Comparison of ENCODE assay signal across 10 cellular contexts in genomic region chr14:77302926-77303325, GRCh38. TPM values are rescaled to one million over a fixed set of nuclear protein-coding genes. Genes with fewer than 3 reads are reported as not detected.
A peak's percentile ranks its signal among the peaks of the same experiment; 100 is the strongest.
DNase-seq lines count a peak whose midpoint lies in the region; ATAC-seq, FAIRE-seq and TF ChIP-seq lines count a peak whose summit lies in the region.
"Had no signal": no experiment of that assay in that cellular context is flagged by ENCODE, and none has a peak within 500 bp of the region (broad histone marks: within the 10 kb centered on the region; RNA-seq: fewer than 3 reads in every experiment).

No MANE protein-coding gene starts in this region.

- no peaks in the 10 kb centered on the region for H3K9me1 ChIP-seq in endothelial cell of umbilical vein (replicated peaks; ENCODE audit: control insufficient read depth, extremely low read depth, insufficient read depth, low read length)

- TF ChIP-seq POLR2A in endothelial cell of umbilical vein (IDR thresholded peaks at IDR 0.05; ENCODE audit: low read depth, low read length): no peak
- TF ChIP-seq POLR2A in esophagus muscularis mucosa (IDR thresholded peaks at IDR 0.05; ENCODE audit: low read depth): no peak

- CTCF ChIA-PET in SK-N-SH (lab: Yijun Ruan, JAX): interaction anchor here (1.3 to 7.3 kb wide), 5 partner anchors 11 to 151 kb away, joined by 3 to 143 read pairs (median 19); no protein-coding TSS in a partner anchor
- CTCF ChIA-PET in endothelial cell of umbilical vein (lab: Charles Lee): interaction anchor here (1.7 to 12.7 kb wide), 2 partner anchors 11 to 151 kb away, joined by 5 to 515 read pairs; no protein-coding TSS in a partner anchor

- peak in 1 of 2 experiments; percentile 8; a peak in 1 of 4 replicates for TF ChIP-seq EP300 in SK-N-SH (IDR thresholded peaks at IDR 0.05; ENCODE audit: borderline replicate concordance in 1 of 2, low read depth in 1 of 2, low read length in 1 of 2)
- no peak for TF ChIP-seq EP300 in esophagus muscularis mucosa (IDR thresholded peaks at IDR 0.05)

- H3K4me2 ChIP-seq in SK-N-SH (peak overlapping the region; percentile 56), endothelial cell of umbilical vein (ENCODE audit: insufficient read depth, low read length) (no peak overlapping the region)

- no peaks in the 10 kb centered on the region for H3K9me2 ChIP-seq in SK-N-SH

- no peak for ATAC-seq in HG02970 (IDR thresholded peaks at IDR 0.05; ENCODE audit: low FRiP score, unreplicated experiment)

- dilution Hi-C loops in endothelial cell of umbilical vein (cut with MboI; ENCODE audit: extremely low pct_ligation_motif_present, low sequenced_read_pairs): no loop called here

- TSS peak; percentile 75 for BruUV-seq in endothelial cell of umbilical vein (replicated peaks; lab: Mats Ljungman, UMichigan)

- DNase-seq in NCI-H2107 (lab: John Stamatoyannopoulos, UW) (peak; percentile 31), NCI-H2107 treated with DMSO at 0.1 percent for 48 hours (lab: John Stamatoyannopoulos, UW; ENCODE audit: unreplicated experiment) (no peak), SK-N-SH (no peak), endothelial cell of umbilical vein (ENCODE audit: low read depth, low spot score) (peak; percentile 67), esophagus muscularis mucosa (ENCODE audit: extremely low spot score) (no peak)
- DNase-seq in stimulated activated CD4-positive, alpha-beta T cell treated with anti-CD3 and anti-CD28 coated beads, TNF-alpha, amount 100 ng/mL, for 48 hours (ENCODE audit: low read depth in 3 of 3): peak; percentile 41 to 55 (median 44)
- DNase-seq in effector CD4-positive, alpha-beta T cell: no peak

- TF ChIP-seq CTCF in SK-N-SH (IDR thresholded peaks at IDR 0.05): no peak
- no peak for TF ChIP-seq CTCF in endothelial cell of umbilical vein (IDR thresholded peaks at IDR 0.05; ENCODE audit: extremely low read depth in 1 of 2, insufficient read depth in 1 of 2, low read depth in 1 of 2, low read length in 2 of 2)
- no peak for TF ChIP-seq CTCF in esophagus muscularis mucosa (IDR thresholded peaks at IDR 0.05)

- H3K27me3 ChIP-seq in SK-N-SH (ENCODE audit: insufficient read depth): no peaks in the 10 kb centered on the region
- H3K27me3 ChIP-seq in endothelial cell of umbilical vein (ENCODE audit: control insufficient read depth in 2 of 2, insufficient read depth in 2 of 2, low read length in 2 of 2): no peaks in the 10 kb centered on the region
- H3K27me3 ChIP-seq in esophagus muscularis mucosa: no peaks in the 10 kb centered on the region

- peaks cover 24% of the 10 kb centered on the region for H3F3A ChIP-seq in SK-N-SH (replicated peaks; ENCODE audit: insufficient read depth)

- H3K4me1 ChIP-seq in SK-N-SH (ENCODE audit: control insufficient read depth in 1 of 2, insufficient read depth in 2 of 2, low read depth in 1 of 2, low read length in 1 of 2) (peaks cover 11 to 31% of the 10 kb centered on the region in 2 experiments), endothelial cell of umbilical vein (ENCODE audit: control insufficient read depth, extremely low read depth, insufficient read depth, low read length) (peaks cover 29% of the 10 kb centered on the region), esophagus muscularis mucosa (peaks cover 3 to 36% (median 22%) of the 10 kb centered on the region in 4 donors)

- H3K9me3 ChIP-seq in SK-N-SH (no peaks in the 10 kb centered on the region), endothelial cell of umbilical vein (replicated peaks; ENCODE audit: control insufficient read depth, insufficient read depth, low read length) (no peaks in the 10 kb centered on the region), esophagus muscularis mucosa (no peaks in the 10 kb centered on the region)

- POLR2A ChIA-PET in SK-N-SH (lab: Yijun Ruan, JAX) (no interaction called here), endothelial cell of umbilical vein (lab: Charles Lee) (interaction anchor here (1.1 to 2.0 kb wide), 3 partner anchors 13 to 155 kb away, joined by 4 to 7 read pairs (median 6); partner anchors contain the start of genes GSTZ1, POMT2 and VIPAS39)

- no peak overlapping the region for H3K4me3 ChIP-seq in SK-N-SH (ENCODE audit: low read depth in 2 of 2, low read length in 1 of 2)
- no peak overlapping the region for H3K4me3 ChIP-seq in endothelial cell of umbilical vein (replicated peaks in 1 of 3; ENCODE audit: insufficient read depth in 1 of 3, low read depth in 1 of 3, low read length in 3 of 3)
- no peak overlapping the region for H3K4me3 ChIP-seq in esophagus muscularis mucosa

- H4K20me1 ChIP-seq in SK-N-SH (ENCODE audit: insufficient read depth) (peaks cover 3% of the 10 kb centered on the region), endothelial cell of umbilical vein (replicated peaks; ENCODE audit: control insufficient read depth, extremely low read depth, insufficient read depth, low read length) (no peaks in the 10 kb centered on the region)

- intact Hi-C loops in endothelial cell of umbilical vein (cut with micrococcal nuclease): loop anchor here (1.0 kb wide), 3 partner anchors 17 to 154 kb away; partner anchors contain the start of genes POMT2 and VIPAS39
- intact Hi-C loops in esophagus muscularis mucosa (cut with DNase I): no loop called here

- peaks cover 0 to 52% of the 10 kb centered on the region in 2 experiments for H3K36me3 ChIP-seq in SK-N-SH (replicated peaks in 1 of 2; ENCODE audit: control insufficient read depth in 1 of 2, insufficient read depth in 2 of 2, low read length in 1 of 2)
- H3K36me3 ChIP-seq in endothelial cell of umbilical vein (ENCODE audit: control insufficient read depth in 2 of 2, extremely low read depth in 1 of 2, insufficient read depth in 2 of 2, low read length in 2 of 2): peaks cover 0 to 4% of the 10 kb centered on the region in 2 experiments
- H3K36me3 ChIP-seq in esophagus muscularis mucosa: peaks cover 16 to 73% (median 60%) of the 10 kb centered on the region in 4 donors

- no peak for TF ChIP-seq RAD21 in SK-N-SH (IDR thresholded peaks at IDR 0.05; ENCODE audit: low read length)

- H2AFZ ChIP-seq in SK-N-SH (ENCODE audit: low read depth) (no peak overlapping the region), endothelial cell of umbilical vein (ENCODE audit: low read depth, low read length) (no peak overlapping the region)

- peak; percentile 76 for FAIRE-seq in endothelial cell of umbilical vein (lab: Jason Lieb, UNC)

- H3K79me2 ChIP-seq in SK-N-SH (ENCODE audit: insufficient read depth) (no peaks in the 10 kb centered on the region), endothelial cell of umbilical vein (ENCODE audit: control insufficient read depth, insufficient read depth, low read length) (no peaks in the 10 kb centered on the region)

- no peak overlapping the region for H3K9ac ChIP-seq in SK-N-SH
- peak overlapping the region; percentile 68 for H3K9ac ChIP-seq in endothelial cell of umbilical vein (replicated peaks; ENCODE audit: extremely low read depth, insufficient read depth, low read length)

- WGBS in SK-N-SH (ENCODE audit: low lambda C conversion rate): 81% methylated on average over 5 of the region's 5 CpGs
- WGBS in esophagus muscularis mucosa: 97% methylated on average over 5 of the region's 5 CpGs

- peak overlapping the region; percentile 40 to 87; a peak in 3 of 4 replicates for H3K27ac ChIP-seq in SK-N-SH (ENCODE audit: low read depth in 2 of 2, low read length in 1 of 2)
- peak overlapping the region; percentile 96 for H3K27ac ChIP-seq in endothelial cell of umbilical vein (ENCODE audit: insufficient read depth, low read depth, low read length)
- no peak overlapping the region for H3K27ac ChIP-seq in esophagus muscularis mucosa (replicated peaks in 1 of 4)

TF ChIP-seq in SK-N-SH, 30 proteins besides CTCF, POLR2A, EP300 and RAD21 (continues in another document):
- no peak for TF ChIP-seq FOXM1 (IDR thresholded peaks at IDR 0.05; ENCODE audit: low read depth)

RNA-seq across cellular contexts. Expression of gene POMT2, which starts 17.8 kb away (rescaled TPM):
- polyA plus RNA-seq in SK-N-SH (2012; rRNA removed) (19.9 and 22.8 TPM in 2 replicates), endothelial cell of umbilical vein (19.5 and 22.4 TPM in 2 replicates)
- 10.6 and 11.6 TPM in 2 replicates for polyA plus RNA-seq in SK-N-SH (2012; cell fraction: cytosol; rRNA removed)
- 74.6 and 108 TPM in 2 replicates for polyA plus RNA-seq in SK-N-SH (2012; cell fraction: nucleus; rRNA removed)
- total RNA-seq in endothelial cell of umbilical vein (43.2 and 48.2 TPM in 2 replicates), esophagus muscularis mucosa (10 to 100 TPM; 13.3 to 29.2 (median 14.5) TPM)
- polyA plus RNA-seq in endothelial cell of umbilical vein (2011; cell fraction: cytosol; rRNA removed): 12.8 and 12.9 TPM in 2 replicates
- polyA plus RNA-seq in endothelial cell of umbilical vein (2011; cell fraction: nucleus; rRNA removed): 78.2 and 83.4 TPM in 2 replicates
- polyA plus RNA-seq in endothelial cell of umbilical vein (2012): 21.6 and 24.5 TPM in 2 replicates
- polyA minus RNA-seq in endothelial cell of umbilical vein: 31.2 and 52.8 TPM in 2 replicates
- 10.1 TPM for polyA minus RNA-seq in endothelial cell of umbilical vein (2011; cell fraction: cytosol; rRNA and poly(A)+ RNA removed)
- 32.2 and 55.2 TPM in 2 replicates for polyA minus RNA-seq in endothelial cell of umbilical vein (2011; cell fraction: nucleus; rRNA and poly(A)+ RNA removed)

RNA-seq across cellular contexts. Expression of gene GSTZ1, which starts 17.9 kb away (rescaled TPM):
- polyA plus RNA-seq in SK-N-SH (2012; rRNA removed): 43.1 and 53.7 TPM in 2 replicates
- polyA plus RNA-seq in SK-N-SH (2012; cell fraction: cytosol; rRNA removed): 31.1 and 38.5 TPM in 2 replicates
- 70.6 and 83.8 TPM in 2 replicates for polyA plus RNA-seq in SK-N-SH (2012; cell fraction: nucleus; rRNA removed)
- total RNA-seq in endothelial cell of umbilical vein: 16.7 and 20.4 TPM in 2 replicates
- polyA plus RNA-seq in endothelial cell of umbilical vein: 19.2 and 20.5 TPM in 2 replicates
- 23.3 and 24.5 TPM in 2 replicates for polyA plus RNA-seq in endothelial cell of umbilical vein (2011; cell fraction: cytosol; rRNA removed)
- polyA plus RNA-seq in endothelial cell of umbilical vein (2011; cell fraction: nucleus; rRNA removed): 18.1 and 23.9 TPM in 2 replicates
- polyA plus RNA-seq in endothelial cell of umbilical vein (2012): 13.9 and 15.7 TPM in 2 replicates
- 10.4 and 15.8 TPM in 2 replicates for polyA minus RNA-seq in endothelial cell of umbilical vein
- polyA minus RNA-seq in endothelial cell of umbilical vein (2011; cell fraction: cytosol; rRNA and poly(A)+ RNA removed): 9.2 TPM
- polyA minus RNA-seq in endothelial cell of umbilical vein (2011; cell fraction: nucleus; rRNA and poly(A)+ RNA removed): 17.9 and 18.2 TPM in 2 replicates
- total RNA-seq in esophagus muscularis mucosa: 10 to 100 TPM in 2 of 4 donors, 1 to 10 TPM in 2; 8.0 to 12.3 (median 9.9) TPM

RNA-seq across cellular contexts. Expression of gene NGB, which starts 31.9 kb away (rescaled TPM):
- polyA plus RNA-seq in SK-N-SH (2012; rRNA removed): not detected in 2 replicates
- 0.01 TPM in 1 of 2 replicates, not detected in the other for polyA plus RNA-seq in SK-N-SH (2012; cell fraction: cytosol; rRNA removed)
- polyA plus RNA-seq in SK-N-SH (2012; cell fraction: nucleus; rRNA removed): not detected in 2 replicates
- not detected in 2 replicates for total RNA-seq in endothelial cell of umbilical vein
- polyA plus RNA-seq in endothelial cell of umbilical vein: not detected in 2 replicates
- not detected in 2 replicates for polyA plus RNA-seq in endothelial cell of umbilical vein (2011; cell fraction: cytosol; rRNA removed)
- polyA plus RNA-seq in endothelial cell of umbilical vein (2011; cell fraction: nucleus; rRNA removed): not detected in 2 replicates
- not detected in 2 replicates for polyA plus RNA-seq in endothelial cell of umbilical vein (2012)
- polyA minus RNA-seq in endothelial cell of umbilical vein: not detected in 2 replicates
- not detected for polyA minus RNA-seq in endothelial cell of umbilical vein (2011; cell fraction: cytosol; rRNA and poly(A)+ RNA removed)
- not detected in 2 replicates for polyA minus RNA-seq in endothelial cell of umbilical vein (2011; cell fraction: nucleus; rRNA and poly(A)+ RNA removed)
- 1 to 10 TPM; 2.7 to 4.6 (median 3.6) TPM for total RNA-seq in esophagus muscularis mucosa
- total RNA-seq: liver had no signal
- polyA plus RNA-seq: AG04450, liver had no signal

Comparison
In these comparisons a context has a peak if more than half of its experiments do, and no peak if none do; other contexts are left out.
1. DNase-seq: peak in NCI-H2107 (single experiment), endothelial cell of umbilical vein (single experiment) and stimulated activated CD4-positive, alpha-beta T cell treated with anti-CD3 and anti-CD28 coated beads, TNF-alpha, amount 100 ng/mL, for 48 hours (3 of 3); none in NCI-H2107 treated with DMSO at 0.1 percent for 48 hours (single experiment), SK-N-SH (single experiment), esophagus muscularis mucosa (single experiment) and effector CD4-positive, alpha-beta T cell (single experiment).
2. H3K27ac ChIP-seq: peak in SK-N-SH (2 of 2) and endothelial cell of umbilical vein (single experiment); none in esophagus muscularis mucosa (0 of 4).